In genomic region chr12:101204598-101205304, GRCh38 we compare ENCODE assay signal across 16 cellular contexts. TPM values are rescaled to one million over a fixed set of nuclear protein-coding genes. Genes with fewer than 3 reads are reported as not detected.
"Had no signal": no experiment of that assay in that cellular context is flagged by ENCODE, and none has a peak within 500 bp of the region (broad histone marks: within the 10 kb centered on the region; RNA-seq: fewer than 3 reads in every experiment).

No MANE protein-coding gene starts in this region.

- ATAC-seq: activated CD8-positive, alpha-beta T cell treated with anti-CD3 and anti-CD28 coated beads, Interleukin-2, amount 10 ng/mL, durations not matched to agents 7 days and 5 days; natural killer cell treated with Interleukin-12 subunit alpha and Interleukin-12 subunit beta and Interleukin-15 and Interleukin-18, amount 100 ng/mL, for 72 hours; psoas muscle had no signal

- H3K27ac ChIP-seq: esophagus squamous epithelium, left lung, psoas muscle, sigmoid colon, WERI-Rb-1 had no signal

- H3K9me3 ChIP-seq: esophagus squamous epithelium, left lung, psoas muscle, sigmoid colon had no signal

- H3K4me3 ChIP-seq: cardiac muscle cell, esophagus squamous epithelium, left lung, psoas muscle, sigmoid colon had no signal

- H3K4me1 ChIP-seq: left lung, psoas muscle had no signal

- DNase-seq: activated CD4-positive, alpha-beta T cell treated with anti-CD3 and anti-CD28 coated beads for 48 hours; activated CD8-positive, alpha-beta T cell treated with anti-CD3 and anti-CD28 coated beads, Interleukin-2, amount 10 ng/mL, durations not matched to agents 7 days and 5 days; activated naive CD4-positive, alpha-beta T cell treated with Interleukin-2 at 50 U/mL for 16 hours; esophagus squamous epithelium; foreskin fibroblast; glutamatergic neuron; left lung; psoas muscle; sigmoid colon; stimulated activated naive CD4-positive, alpha-beta T cell; substantia nigra; WERI-Rb-1 had no signal

- H3K36me3 ChIP-seq: cardiac muscle cell, esophagus squamous epithelium, left lung, sigmoid colon, WERI-Rb-1 had no signal

RNA-seq across cellular contexts. Expression of gene SLC5A8, which starts 5.3 kb away (rescaled TPM):
- total RNA-seq: activated CD8-positive, alpha-beta T cell treated with anti-CD3 and anti-CD28 coated beads, Interleukin-2, amount 10 ng/mL, durations not matched to agents 7 days and 5 days; astrocyte; cardiac muscle cell; natural killer cell treated with Interleukin-12 subunit alpha and Interleukin-12 subunit beta and Interleukin-15 and Interleukin-18, amount 100 ng/mL, for 72 hours; psoas muscle; sigmoid colon; ureter had no signal
